1 cellular context compared by ENCODE assay signal in genomic region chr17:55433629-55434422, GRCh38.
TF ChIP-seq lines count a peak whose summit lies in the region.

No MANE protein-coding gene starts in this region.

TF ChIP-seq in HepG2, 621 proteins besides CTCF, POLR2A, EP300 and RAD21 (continued from another document and continues in another):
- TF ChIP-seq ZNF768 (CRISPR knock-in tag; IDR thresholded peaks at IDR 0.05) (no peak), KLF16 (CRISPR knock-in tag; IDR thresholded peaks at IDR 0.05) (peak in 1 of 2 experiments; percentile 69; a peak in 1 of 4 replicates), ZNF382 (CRISPR knock-in tag; IDR thresholded peaks at IDR 0.05; ENCODE audit: borderline replicate concordance) (no peak), NFKBIZ (CRISPR knock-in tag; IDR thresholded peaks at IDR 0.05) (no peak; the same call in 1 of the 2 replicates), CBX1 (IDR thresholded peaks at IDR 0.05; ENCODE audit: low read depth) (no peak), ZNF776 (CRISPR knock-in tag; IDR thresholded peaks at IDR 0.05) (no peak), CEBPB (IDR thresholded peaks at IDR 0.05; ENCODE audit: borderline replicate concordance, low read depth, low read length) (peak; percentile 92), XRCC5 (optimal IDR thresholded peaks at IDR 0.05; ENCODE audit: low read length) (no peak), ZNF547 (CRISPR knock-in tag; IDR thresholded peaks at IDR 0.05) (no peak), ZNF205 (CRISPR knock-in tag; IDR thresholded peaks at IDR 0.05) (no peak), CREBL2 (CRISPR knock-in tag; IDR thresholded peaks at IDR 0.05; ENCODE audit: borderline replicate concordance) (no peak), ISX (CRISPR knock-in tag; conservative IDR thresholded peaks at IDR 0.05) (no peak), RERE (CRISPR knock-in tag; IDR thresholded peaks at IDR 0.05; ENCODE audit: low read depth) (0 out of 2 replicates have a peak, but pooled peaks have one; percentile 20), ZNF235 (CRISPR knock-in tag; IDR thresholded peaks at IDR 0.05; ENCODE audit: borderline replicate concordance) (no peak), CBX2 (IDR thresholded peaks at IDR 0.05; ENCODE audit: low read depth, low read length) (no peak), CBX2 (CRISPR knock-in tag; IDR thresholded peaks at IDR 0.05; ENCODE audit: low read depth) (no peak), RARG (CRISPR knock-in tag; IDR thresholded peaks at IDR 0.05; ENCODE audit: low read depth) (peak; percentile 48), ZNF644 (CRISPR knock-in tag; IDR thresholded peaks at IDR 0.05; ENCODE audit: low read depth) (peak; percentile 72), ZNF430 (CRISPR knock-in tag; IDR thresholded peaks at IDR 0.05) (no peak), ERF (CRISPR knock-in tag; IDR thresholded peaks at IDR 0.05) (peak; percentile 46; the same call in 1 of the 2 replicates), MAFG (CRISPR knock-in tag; IDR thresholded peaks at IDR 0.05) (no peak), ARHGAP35 (CRISPR knock-in tag; IDR thresholded peaks at IDR 0.05; ENCODE audit: borderline replicate concordance) (no peak), CSRNP1 (CRISPR knock-in tag; IDR thresholded peaks at IDR 0.05) (peak; percentile 68; the same call in 1 of the 2 replicates), ZNF3 (CRISPR knock-in tag; IDR thresholded peaks at IDR 0.05) (0 out of 2 replicates have a peak, but pooled peaks have one; percentile 17), HES4 (CRISPR knock-in tag; IDR thresholded peaks at IDR 0.05; ENCODE audit: borderline replicate concordance) (no peak), GZF1 (CRISPR knock-in tag; IDR thresholded peaks at IDR 0.05) (no peak), ZFAT (CRISPR knock-in tag; conservative IDR thresholded peaks at IDR 0.05) (no peak), U2AF1 (optimal IDR thresholded peaks at IDR 0.05; ENCODE audit: low read depth, low read length) (no peak), FOXK2 (IDR thresholded peaks at IDR 0.05) (no peak), ZNF276 (CRISPR knock-in tag; IDR thresholded peaks at IDR 0.05; ENCODE audit: low read depth) (0 out of 2 replicates have a peak, but pooled peaks have one; percentile 68), ZFP37 (CRISPR knock-in tag; IDR thresholded peaks at IDR 0.05; ENCODE audit: borderline replicate concordance) (no peak), SPEN (CRISPR knock-in tag; IDR thresholded peaks at IDR 0.05; ENCODE audit: low read depth) (no peak; the same call in 1 of the 2 replicates), ZNF749 (CRISPR knock-in tag; IDR thresholded peaks at IDR 0.05; ENCODE audit: borderline replicate concordance) (no peak), ARNT2 (CRISPR knock-in tag; IDR thresholded peaks at IDR 0.05; ENCODE audit: low read depth) (0 out of 2 replicates have a peak, but pooled peaks have one; percentile 65), SNAI1 (CRISPR knock-in tag; IDR thresholded peaks at IDR 0.05; ENCODE audit: borderline replicate concordance) (no peak)
- TF ChIP-seq, protein P1, sequence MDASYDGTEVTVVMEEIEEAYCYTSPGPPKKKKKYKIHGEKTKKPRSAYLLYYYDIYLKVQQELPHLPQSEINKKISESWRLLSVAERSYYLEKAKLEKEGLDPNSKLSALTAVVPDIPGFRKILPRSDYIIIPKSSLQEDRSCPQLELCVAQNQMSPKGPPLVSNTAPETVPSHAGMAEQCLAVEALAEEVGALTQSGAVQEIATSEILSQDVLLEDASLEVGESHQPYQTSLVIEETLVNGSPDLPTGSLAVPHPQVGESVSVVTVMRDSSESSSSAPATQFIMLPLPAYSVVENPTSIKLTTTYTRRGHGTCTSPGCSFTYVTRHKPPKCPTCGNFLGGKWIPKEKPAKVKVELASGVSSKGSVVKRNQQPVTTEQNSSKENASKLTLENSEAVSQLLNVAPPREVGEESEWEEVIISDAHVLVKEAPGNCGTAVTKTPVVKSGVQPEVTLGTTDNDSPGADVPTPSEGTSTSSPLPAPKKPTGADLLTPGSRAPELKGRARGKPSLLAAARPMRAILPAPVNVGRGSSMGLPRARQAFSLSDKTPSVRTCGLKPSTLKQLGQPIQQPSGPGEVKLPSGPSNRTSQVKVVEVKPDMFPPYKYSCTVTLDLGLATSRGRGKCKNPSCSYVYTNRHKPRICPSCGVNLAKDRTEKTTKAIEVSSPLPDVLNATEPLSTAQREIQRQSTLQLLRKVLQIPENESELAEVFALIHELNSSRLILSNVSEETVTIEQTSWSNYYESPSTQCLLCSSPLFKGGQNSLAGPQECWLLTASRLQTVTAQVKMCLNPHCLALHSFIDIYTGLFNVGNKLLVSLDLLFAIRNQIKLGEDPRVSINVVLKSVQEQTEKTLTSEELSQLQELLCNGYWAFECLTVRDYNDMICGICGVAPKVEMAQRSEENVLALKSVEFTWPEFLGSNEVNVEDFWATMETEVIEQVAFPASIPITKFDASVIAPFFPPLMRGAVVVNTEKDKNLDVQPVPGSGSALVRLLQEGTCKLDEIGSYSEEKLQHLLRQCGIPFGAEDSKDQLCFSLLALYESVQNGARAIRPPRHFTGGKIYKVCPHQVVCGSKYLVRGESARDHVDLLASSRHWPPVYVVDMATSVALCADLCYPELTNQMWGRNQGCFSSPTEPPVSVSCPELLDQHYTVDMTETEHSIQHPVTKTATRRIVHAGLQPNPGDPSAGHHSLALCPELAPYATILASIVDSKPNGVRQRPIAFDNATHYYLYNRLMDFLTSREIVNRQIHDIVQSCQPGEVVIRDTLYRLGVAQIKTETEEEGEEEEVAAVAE (CRISPR knock-in tag; IDR thresholded peaks at IDR 0.05; ENCODE audit: borderline replicate concordance) = peak; percentile 28; the same call in 1 of the 2 replicates
- TF ChIP-seq, protein P2, sequence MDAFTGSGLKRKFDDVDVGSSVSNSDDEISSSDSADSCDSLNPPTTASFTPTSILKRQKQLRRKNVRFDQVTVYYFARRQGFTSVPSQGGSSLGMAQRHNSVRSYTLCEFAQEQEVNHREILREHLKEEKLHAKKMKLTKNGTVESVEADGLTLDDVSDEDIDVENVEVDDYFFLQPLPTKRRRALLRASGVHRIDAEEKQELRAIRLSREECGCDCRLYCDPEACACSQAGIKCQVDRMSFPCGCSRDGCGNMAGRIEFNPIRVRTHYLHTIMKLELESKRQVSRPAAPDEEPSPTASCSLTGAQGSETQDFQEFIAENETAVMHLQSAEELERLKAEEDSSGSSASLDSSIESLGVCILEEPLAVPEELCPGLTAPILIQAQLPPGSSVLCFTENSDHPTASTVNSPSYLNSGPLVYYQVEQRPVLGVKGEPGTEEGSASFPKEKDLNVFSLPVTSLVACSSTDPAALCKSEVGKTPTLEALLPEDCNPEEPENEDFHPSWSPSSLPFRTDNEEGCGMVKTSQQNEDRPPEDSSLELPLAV (CRISPR knock-in tag; conservative IDR thresholded peaks at IDR 0.05; ENCODE audit: low read depth) = no peak
- TF ChIP-seq, protein P3, sequence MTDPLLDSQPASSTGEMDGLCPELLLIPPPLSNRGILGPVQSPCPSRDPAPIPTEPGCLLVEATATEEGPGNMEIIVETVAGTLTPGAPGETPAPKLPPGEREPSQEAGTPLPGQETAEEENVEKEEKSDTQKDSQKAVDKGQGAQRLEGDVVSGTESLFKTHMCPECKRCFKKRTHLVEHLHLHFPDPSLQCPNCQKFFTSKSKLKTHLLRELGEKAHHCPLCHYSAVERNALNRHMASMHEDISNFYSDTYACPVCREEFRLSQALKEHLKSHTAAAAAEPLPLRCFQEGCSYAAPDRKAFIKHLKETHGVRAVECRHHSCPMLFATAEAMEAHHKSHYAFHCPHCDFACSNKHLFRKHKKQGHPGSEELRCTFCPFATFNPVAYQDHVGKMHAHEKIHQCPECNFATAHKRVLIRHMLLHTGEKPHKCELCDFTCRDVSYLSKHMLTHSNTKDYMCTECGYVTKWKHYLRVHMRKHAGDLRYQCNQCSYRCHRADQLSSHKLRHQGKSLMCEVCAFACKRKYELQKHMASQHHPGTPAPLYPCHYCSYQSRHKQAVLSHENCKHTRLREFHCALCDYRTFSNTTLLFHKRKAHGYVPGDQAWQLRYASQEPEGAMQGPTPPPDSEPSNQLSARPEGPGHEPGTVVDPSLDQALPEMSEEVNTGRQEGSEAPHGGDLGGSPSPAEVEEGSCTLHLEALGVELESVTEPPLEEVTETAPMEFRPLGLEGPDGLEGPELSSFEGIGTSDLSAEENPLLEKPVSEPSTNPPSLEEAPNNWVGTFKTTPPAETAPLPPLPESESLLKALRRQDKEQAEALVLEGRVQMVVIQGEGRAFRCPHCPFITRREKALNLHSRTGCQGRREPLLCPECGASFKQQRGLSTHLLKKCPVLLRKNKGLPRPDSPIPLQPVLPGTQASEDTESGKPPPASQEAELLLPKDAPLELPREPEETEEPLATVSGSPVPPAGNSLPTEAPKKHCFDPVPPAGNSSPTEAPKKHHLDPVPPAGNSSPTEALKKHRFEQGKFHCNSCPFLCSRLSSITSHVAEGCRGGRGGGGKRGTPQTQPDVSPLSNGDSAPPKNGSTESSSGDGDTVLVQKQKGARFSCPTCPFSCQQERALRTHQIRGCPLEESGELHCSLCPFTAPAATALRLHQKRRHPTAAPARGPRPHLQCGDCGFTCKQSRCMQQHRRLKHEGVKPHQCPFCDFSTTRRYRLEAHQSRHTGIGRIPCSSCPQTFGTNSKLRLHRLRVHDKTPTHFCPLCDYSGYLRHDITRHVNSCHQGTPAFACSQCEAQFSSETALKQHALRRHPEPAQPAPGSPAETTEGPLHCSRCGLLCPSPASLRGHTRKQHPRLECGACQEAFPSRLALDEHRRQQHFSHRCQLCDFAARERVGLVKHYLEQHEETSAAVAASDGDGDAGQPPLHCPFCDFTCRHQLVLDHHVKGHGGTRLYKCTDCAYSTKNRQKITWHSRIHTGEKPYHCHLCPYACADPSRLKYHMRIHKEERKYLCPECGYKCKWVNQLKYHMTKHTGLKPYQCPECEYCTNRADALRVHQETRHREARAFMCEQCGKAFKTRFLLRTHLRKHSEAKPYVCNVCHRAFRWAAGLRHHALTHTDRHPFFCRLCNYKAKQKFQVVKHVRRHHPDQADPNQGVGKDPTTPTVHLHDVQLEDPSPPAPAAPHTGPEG (CRISPR knock-in tag; IDR thresholded peaks at IDR 0.05) = no peak
- TF ChIP-seq, protein P4, sequence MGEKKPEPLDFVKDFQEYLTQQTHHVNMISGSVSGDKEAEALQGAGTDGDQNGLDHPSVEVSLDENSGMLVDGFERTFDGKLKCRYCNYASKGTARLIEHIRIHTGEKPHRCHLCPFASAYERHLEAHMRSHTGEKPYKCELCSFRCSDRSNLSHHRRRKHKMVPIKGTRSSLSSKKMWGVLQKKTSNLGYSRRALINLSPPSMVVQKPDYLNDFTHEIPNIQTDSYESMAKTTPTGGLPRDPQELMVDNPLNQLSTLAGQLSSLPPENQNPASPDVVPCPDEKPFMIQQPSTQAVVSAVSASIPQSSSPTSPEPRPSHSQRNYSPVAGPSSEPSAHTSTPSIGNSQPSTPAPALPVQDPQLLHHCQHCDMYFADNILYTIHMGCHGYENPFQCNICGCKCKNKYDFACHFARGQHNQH (CRISPR knock-in tag; IDR thresholded peaks at IDR 0.05) = no peak; the same call in 1 of the 2 replicates
